Comparison of ENCODE assay signal across 13 cellular contexts in the genomic region with DNA sequence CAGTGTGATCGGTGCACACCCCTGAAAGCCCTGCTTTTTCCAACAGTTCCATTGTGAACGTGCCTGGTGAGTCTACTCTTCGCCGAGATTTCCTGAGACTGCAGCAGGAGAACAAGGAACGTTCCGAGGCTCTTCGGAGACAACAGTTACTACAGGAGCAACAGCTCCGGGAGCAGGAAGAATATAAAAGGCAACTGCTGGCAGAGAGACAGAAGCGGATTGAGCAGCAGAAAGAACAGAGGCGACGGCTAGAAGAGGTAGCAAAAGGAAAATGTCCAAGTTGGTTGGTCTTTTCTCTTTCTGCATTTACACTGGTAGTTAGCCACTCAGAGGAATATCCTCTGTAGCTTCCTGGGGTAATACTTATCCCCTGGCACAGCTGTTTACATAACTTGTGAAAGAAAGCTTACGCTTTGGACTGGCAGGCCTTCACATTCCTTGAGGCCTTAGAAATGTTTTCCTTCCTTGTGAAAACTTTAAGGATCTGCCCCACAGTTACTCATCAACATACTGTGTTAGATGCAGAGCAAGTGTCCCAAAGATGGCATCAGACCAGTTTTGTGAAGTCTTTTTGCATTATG.
A peak's percentile ranks its signal among the peaks of the same experiment; 100 is the strongest.
DNase-seq lines count a peak whose midpoint lies in the region; ATAC-seq, FAIRE-seq and TF ChIP-seq lines count a peak whose summit lies in the region.
"Had no signal": no experiment of that assay in that cellular context is flagged by ENCODE, and none has a peak within 500 bp of the region (broad histone marks: within the 10 kb centered on the region; RNA-seq: fewer than 3 reads in every experiment).

No MANE protein-coding gene starts in this region.

- H3K4me1 ChIP-seq in Caco-2 (no peaks in the 10 kb centered on the region), astrocyte (ENCODE audit: insufficient read depth, low read length) (peaks cover 30% of the 10 kb centered on the region)

- H3K9me3 Mint-ChIP-seq in Caco-2 (ENCODE audit: unreplicated experiment) (no peaks in the 10 kb centered on the region), astrocyte (ENCODE audit: unreplicated experiment) (peaks cover 2% of the 10 kb centered on the region)
- H3K9me3 Mint-ChIP-seq: CD4-positive, alpha-beta memory T cell had no signal

- H3K27me3 ChIP-seq in Caco-2 (replicated peaks; ENCODE audit: control insufficient read depth, insufficient read depth, low read length) (no peaks in the 10 kb centered on the region), astrocyte (ENCODE audit: insufficient read depth, low read length) (no peaks in the 10 kb centered on the region)
- H3K27me3 ChIP-seq: adrenal gland had no signal

- CTCF ChIA-PET in Caco-2 (lab: Charles Lee): interaction anchor here (0.5 to 0.6 kb wide), 2 partner anchors 341 to 498 kb away, joined by 3 read pairs; no protein-coding TSS in a partner anchor

- H3K9ac ChIP-seq in astrocyte (ENCODE audit: low read length): peak overlapping the region; percentile 19

- H3K36me3 ChIP-seq in Caco-2 (ENCODE audit: control insufficient read depth, insufficient read depth, low read length): peaks cover 2% of the 10 kb centered on the region; the same call in 1 of the 2 replicates
- H3K36me3 ChIP-seq in astrocyte (ENCODE audit: insufficient read depth, low read length): peaks cover 67% of the 10 kb centered on the region

- H3K79me2 ChIP-seq in astrocyte (ENCODE audit: insufficient read depth, low read length): peaks cover 67% of the 10 kb centered on the region

- no peaks in the 10 kb centered on the region for H3K9me3 ChIP-seq in Caco-2
- H3K9me3 ChIP-seq in astrocyte (ENCODE audit: insufficient read depth, low read depth, low read length): no peaks in the 10 kb centered on the region
- H3K9me3 ChIP-seq: adrenal gland had no signal

- DNase-seq in Caco-2 (no peak), astrocyte (ENCODE audit: low read depth) (peak; percentile 83), fibroblast of the aortic adventitia (ENCODE audit: low read depth) (peak; percentile 64), retina (peak; percentile 49), SHP77 treated with DMSO at 0.1 percent for 48 hours (lab: John Stamatoyannopoulos, UW) (no peak), iPS-NIHi11 (ENCODE audit: low spot score) (no peak), NOMO-1 treated with dmso at 0.1 percent for 144 hours (lab: John Stamatoyannopoulos, UW; ENCODE audit: unreplicated experiment) (no peak)
- DNase-seq: activated CD8-positive, alpha-beta memory T cell treated with anti-CD3 and anti-CD28 coated beads, Interleukin-2, amount 10 ng/mL, durations not matched to agents 7 days and 5 days; adrenal gland; CD4-positive, alpha-beta memory T cell; GOT3; KBM-7 had no signal

- peak overlapping the region; percentile 3 for H3K27ac Mint-ChIP-seq in Caco-2 (ENCODE audit: unreplicated experiment)
- peak overlapping the region; percentile 59 for H3K27ac Mint-ChIP-seq in astrocyte (ENCODE audit: unreplicated experiment)
- H3K27ac Mint-ChIP-seq: activated CD8-positive, alpha-beta memory T cell treated with anti-CD3 and anti-CD28 coated beads, Interleukin-2, amount 10 ng/mL, durations not matched to agents 7 days and 5 days had no signal

- H3K4me1 Mint-ChIP-seq in Caco-2 (ENCODE audit: low read depth, unreplicated experiment) (peaks cover 14% of the 10 kb centered on the region), astrocyte (ENCODE audit: low read depth, unreplicated experiment) (peaks cover 31% of the 10 kb centered on the region)

- BruUV-seq in Caco-2 (replicated peaks; lab: Mats Ljungman, UMichigan): no TSS peak

- H3K36me3 Mint-ChIP-seq in Caco-2 (ENCODE audit: insufficient read depth, unreplicated experiment): peaks cover 95% of the 10 kb centered on the region
- peaks cover 22% of the 10 kb centered on the region for H3K36me3 Mint-ChIP-seq in astrocyte (ENCODE audit: low read depth, unreplicated experiment)

- peak overlapping the region; percentile 33 for H3K4me2 ChIP-seq in astrocyte (ENCODE audit: low read length)

- H2AFZ ChIP-seq in astrocyte (ENCODE audit: low read depth, low read length): no peak overlapping the region

- no peak overlapping the region for H3K4me3 Mint-ChIP-seq in Caco-2 (ENCODE audit: unreplicated experiment)
- no peak overlapping the region for H3K4me3 Mint-ChIP-seq in astrocyte (ENCODE audit: unreplicated experiment)
- H3K4me3 Mint-ChIP-seq: activated CD8-positive, alpha-beta memory T cell treated with anti-CD3 and anti-CD28 coated beads, Interleukin-2, amount 10 ng/mL, durations not matched to agents 7 days and 5 days; CD4-positive, alpha-beta memory T cell had no signal

- peaks cover 80% of the 10 kb centered on the region for H4K20me1 ChIP-seq in astrocyte (ENCODE audit: insufficient read depth, low read length)

- H3K27me3 Mint-ChIP-seq in Caco-2 (ENCODE audit: insufficient read depth, unreplicated experiment) (no peaks in the 10 kb centered on the region), astrocyte (ENCODE audit: low read depth, unreplicated experiment) (no peaks in the 10 kb centered on the region)
- H3K27me3 Mint-ChIP-seq: activated CD8-positive, alpha-beta memory T cell treated with anti-CD3 and anti-CD28 coated beads, Interleukin-2, amount 10 ng/mL, durations not matched to agents 7 days and 5 days; CD4-positive, alpha-beta memory T cell had no signal

- H3K4me3 ChIP-seq in Caco-2 (ENCODE audit: low read depth, low read length) (no peak overlapping the region), astrocyte (ENCODE audit: insufficient read depth, low read depth, low read length) (no peak overlapping the region), fibroblast of the aortic adventitia (ENCODE audit: low read depth, low read length) (no peak overlapping the region)

- intact Hi-C loops in Caco-2 (cut with micrococcal nuclease; ENCODE audit: unreplicated experiment): no loop called here

- TF ChIP-seq CTCF in Caco-2 (IDR thresholded peaks at IDR 0.05; ENCODE audit: insufficient read depth in 1 of 2, low read depth in 1 of 2, low read length in 1 of 2, severe bottlenecking in 1 of 2, unreplicated experiment in 1 of 2) (no peak), astrocyte (IDR thresholded peaks at IDR 0.05; ENCODE audit: insufficient read depth, low read depth, low read length) (no peak), fibroblast of the aortic adventitia (IDR thresholded peaks at IDR 0.05; ENCODE audit: insufficient read depth, low read length) (no peak)

- FAIRE-seq in astrocyte (lab: Jason Lieb, UNC): no peak

- ATAC-seq in HG03097 (IDR thresholded peaks at IDR 0.05; ENCODE audit: low FRiP score, unreplicated experiment): no peak
- ATAC-seq: activated CD8-positive, alpha-beta memory T cell treated with anti-CD3 and anti-CD28 coated beads, Interleukin-2, amount 10 ng/mL, durations not matched to agents 7 days and 5 days had no signal

- H3K27ac ChIP-seq in astrocyte (ENCODE audit: low read depth, low read length): peak overlapping the region; percentile 38
- H3K27ac ChIP-seq: adrenal gland had no signal

- POLR2A ChIA-PET in Caco-2 (lab: Charles Lee): no interaction called here

Comparison
In these comparisons a context has a peak if more than half of its experiments do, and no peak if none do; other contexts are left out.
1. DNase-seq: peak in astrocyte (single experiment), fibroblast of the aortic adventitia (single experiment) and retina (single experiment); none in Caco-2 (0 of 2), SHP77 treated with DMSO at 0.1 percent for 48 hours (single experiment), iPS-NIHi11 (single experiment) and NOMO-1 treated with dmso at 0.1 percent for 144 hours (single experiment).